In genomic region chrX:119417842-119418241, GRCh38 we compare ENCODE assay signal across 12 cellular contexts. TPM values are rescaled to one million over a fixed set of nuclear protein-coding genes. Genes with fewer than 3 reads are reported as not detected.
DNase-seq lines count a peak whose midpoint lies in the region; ATAC-seq and TF ChIP-seq lines count a peak whose summit lies in the region.
"Had no signal": no experiment of that assay in that cellular context is flagged by ENCODE, and none has a peak within 500 bp of the region (broad histone marks: within the 10 kb centered on the region; RNA-seq: fewer than 3 reads in every experiment).

No MANE protein-coding gene starts in this region.

- DNase-seq in ACHN (peak; percentile 2), GM12864 (ENCODE audit: low read depth) (no peak), epithelial cell of proximal tubule (ENCODE audit: low read depth) (no peak), DMS79 (lab: John Stamatoyannopoulos, UW) (no peak), UCSD-AML1 (lab: John Stamatoyannopoulos, UW; ENCODE audit: unreplicated experiment) (no peak)
- DNase-seq in activated CD4-positive, alpha-beta T cell treated with anti-CD3 and anti-CD28 coated beads, Interleukin-2, amount 10 ng/mL, durations not matched to agents 7 days and 5 days: no peak
- DNase-seq: effector memory CD4-positive, alpha-beta T cell; EL; islet precursor cell had no signal

- H2AFZ ChIP-seq in OCI-LY3 (ENCODE audit: low read depth, low read length): no peak overlapping the region

- no peak overlapping the region for H3K27ac Mint-ChIP-seq in activated CD4-positive, alpha-beta T cell treated with anti-CD3 and anti-CD28 coated beads, Interleukin-2, amount 10 ng/mL, durations not matched to agents 7 days and 5 days
- H3K27ac Mint-ChIP-seq: activated T-helper 2 cell treated with anti-CD3 and anti-CD28 coated beads, Interferon-gamma antibody, Interleukin-2, Interleukin-4, amounts not matched to agents 10 μg/mL and 5 μg/mL and 100 μg/mL, durations not matched to agents 14 hours and 24 hours and 36 hours had no signal

- H3K4me1 ChIP-seq in OCI-LY3 (ENCODE audit: low read length): no peaks in the 10 kb centered on the region

- no peaks in the 10 kb centered on the region for H3K4me1 Mint-ChIP-seq in activated CD4-positive, alpha-beta T cell treated with anti-CD3 and anti-CD28 coated beads, Interleukin-2, amount 10 ng/mL, durations not matched to agents 7 days and 5 days

- no peaks in the 10 kb centered on the region for H3K36me3 ChIP-seq in OCI-LY3 (replicated peaks; ENCODE audit: low read depth, low read length)

- H3K27ac ChIP-seq in OCI-LY3 (ENCODE audit: low read length): no peak overlapping the region

- no peak overlapping the region for H3K9ac ChIP-seq in OCI-LY3 (ENCODE audit: low read length)

- no peaks in the 10 kb centered on the region for H3K9me3 Mint-ChIP-seq in activated CD4-positive, alpha-beta T cell treated with anti-CD3 and anti-CD28 coated beads, Interleukin-2, amount 10 ng/mL, durations not matched to agents 7 days and 5 days
- H3K9me3 Mint-ChIP-seq: activated T-helper 2 cell treated with anti-CD3 and anti-CD28 coated beads, Interferon-gamma antibody, Interleukin-2, Interleukin-4, amounts not matched to agents 10 μg/mL and 5 μg/mL and 100 μg/mL, durations not matched to agents 14 hours and 24 hours and 36 hours had no signal

- TF ChIP-seq CTCF in GM12864 (IDR thresholded peaks at IDR 0.05; ENCODE audit: low read depth, low read length, missing control alignments): peak; percentile 22
- peak; percentile 37 for TF ChIP-seq CTCF in OCI-LY3 (IDR thresholded peaks at IDR 0.05; ENCODE audit: low read depth, low read length)
- peak; percentile 45 for TF ChIP-seq CTCF in epithelial cell of proximal tubule (conservative IDR thresholded peaks at IDR 0.05; ENCODE audit: low read depth, low read length)

- H3K9me3 ChIP-seq in OCI-LY3 (ENCODE audit: insufficient read depth, low read length): no peaks in the 10 kb centered on the region

- H3K79me2 ChIP-seq in OCI-LY3 (ENCODE audit: low read length): no peaks in the 10 kb centered on the region

- H3K4me3 ChIP-seq in GM12864 (ENCODE audit: low read depth, low read length): no peak overlapping the region
- H3K4me3 ChIP-seq in OCI-LY3 (ENCODE audit: low read length): no peak overlapping the region
- no peak overlapping the region for H3K4me3 ChIP-seq in epithelial cell of proximal tubule (ENCODE audit: low read depth, low read length)

- H3K4me3 Mint-ChIP-seq in activated CD4-positive, alpha-beta T cell treated with anti-CD3 and anti-CD28 coated beads, Interleukin-2, amount 10 ng/mL, durations not matched to agents 7 days and 5 days: no peak overlapping the region

- no peaks in the 10 kb centered on the region for H3K36me3 Mint-ChIP-seq in activated CD4-positive, alpha-beta T cell treated with anti-CD3 and anti-CD28 coated beads, Interleukin-2, amount 10 ng/mL, durations not matched to agents 7 days and 5 days (ENCODE audit: low read depth)

- H3K27me3 Mint-ChIP-seq in activated CD4-positive, alpha-beta T cell treated with anti-CD3 and anti-CD28 coated beads, Interleukin-2, amount 10 ng/mL, durations not matched to agents 7 days and 5 days: no peaks in the 10 kb centered on the region

- no peak overlapping the region for H3K4me2 ChIP-seq in OCI-LY3 (ENCODE audit: low read length)

- no peaks in the 10 kb centered on the region for H4K20me1 ChIP-seq in OCI-LY3 (ENCODE audit: insufficient read depth, low read length)

- no peak for ATAC-seq in GM19023 (IDR thresholded peaks at IDR 0.05; ENCODE audit: unreplicated experiment)

- H3K27me3 ChIP-seq in OCI-LY3 (ENCODE audit: low read depth, low read length): no peaks in the 10 kb centered on the region

- in situ Hi-C loops in ACHN (cut with HindIII; ENCODE audit: low pct_ligation_motif_present, low pct_unique_long_range_greater_than_20kb, low sequenced_read_pairs): no loop called here

- POLR2A ChIA-PET in activated CD4-positive, alpha-beta T cell treated with anti-CD3 and anti-CD28 coated beads, Interleukin-2, amount 10 ng/mL, durations not matched to agents 7 days and 5 days (lab: Charles Lee): no interaction called here

- CTCF ChIA-PET in activated CD4-positive, alpha-beta T cell treated with anti-CD3 and anti-CD28 coated beads, Interleukin-2, amount 10 ng/mL, durations not matched to agents 7 days and 5 days (lab: Charles Lee): interaction anchor here (1.6 kb wide), 1 partner anchor 9 kb away, joined by 4 read pairs; no protein-coding TSS in a partner anchor

RNA-seq across cellular contexts. Expression of gene SLC25A43, which starts 18.7 kb away (rescaled TPM):
- 15.0 and 15.9 TPM in 2 replicates for total RNA-seq in epithelial cell of proximal tubule
- 1 to 10 TPM; 3.3 to 4.0 TPM for total RNA-seq in activated CD4-positive, alpha-beta T cell treated with anti-CD3 and anti-CD28 coated beads, Interleukin-2, amount 10 ng/mL, durations not matched to agents 7 days and 5 days

RNA-seq across cellular contexts. Expression of gene SLC25A5, which starts 50.4 kb away (rescaled TPM):
- 298 and 821 TPM in 2 replicates for total RNA-seq in epithelial cell of proximal tubule
- 100 to 1,000 TPM; 425 to 426 TPM for total RNA-seq in activated CD4-positive, alpha-beta T cell treated with anti-CD3 and anti-CD28 coated beads, Interleukin-2, amount 10 ng/mL, durations not matched to agents 7 days and 5 days
